Comparison of ENCODE assay signal across 28 cellular contexts in genomic region chr16:558298-559020, GRCh38. TPM values are rescaled to one million over a fixed set of nuclear protein-coding genes. Genes with fewer than 3 reads are reported as not detected.
DNase-seq lines count a peak whose midpoint lies in the region; ATAC-seq and TF ChIP-seq lines count a peak whose summit lies in the region.
"Had no signal": no experiment of that assay in that cellular context is flagged by ENCODE, and none has a peak within 500 bp of the region (broad histone marks: within the 10 kb centered on the region; RNA-seq: fewer than 3 reads in every experiment).

No MANE protein-coding gene starts in this region.

- peak overlapping the region; percentile 19 for H3K27ac Mint-ChIP-seq in activated CD4-positive, alpha-beta T cell treated with anti-CD3 and anti-CD28 coated beads, Interleukin-2, amount 10 ng/mL, durations not matched to agents 7 days and 5 days
- no peak overlapping the region for H3K27ac Mint-ChIP-seq in naive thymus-derived CD4-positive, alpha-beta T cell
- H3K27ac Mint-ChIP-seq: activated naive CD4-positive, alpha-beta T cell treated with anti-CD3 and anti-CD28 coated beads, Interleukin-2, amount 10 ng/mL, durations not matched to agents 7 days and 5 days; activated T-cell treated with anti-CD3 and anti-CD28 coated beads, Interleukin-2, amount 50 U/mL, for 72 hours; stimulated activated naive B cell treated with anti-CD40 and anti-IgM and Interleukin-4, amounts not matched to agents 10 μg/mL and 1 μg/mL and 100 μg/mL, for 72 hours had no signal

- no peaks in the 10 kb centered on the region for H3K36me3 ChIP-seq in osteoblast (ENCODE audit: insufficient read depth, low read length)
- peaks cover 0 to 7% (median 0%) of the 10 kb centered on the region in 3 experiments for H3K36me3 ChIP-seq in naive thymus-derived CD4-positive, alpha-beta T cell (ENCODE audit: control insufficient read depth in 2 of 3, insufficient read depth in 3 of 3, low read length in 3 of 3)
- H3K36me3 ChIP-seq: SJCRH30, uterus had no signal

- no peaks in the 10 kb centered on the region for H3K36me3 Mint-ChIP-seq in activated CD4-positive, alpha-beta T cell treated with anti-CD3 and anti-CD28 coated beads, Interleukin-2, amount 10 ng/mL, durations not matched to agents 7 days and 5 days (ENCODE audit: low read depth)
- no peaks in the 10 kb centered on the region for H3K36me3 Mint-ChIP-seq in naive thymus-derived CD4-positive, alpha-beta T cell

- H3K27me3 Mint-ChIP-seq in activated CD4-positive, alpha-beta T cell treated with anti-CD3 and anti-CD28 coated beads, Interleukin-2, amount 10 ng/mL, durations not matched to agents 7 days and 5 days, result peaks cover 13% of the 10 kb centered on the region
- H3K27me3 Mint-ChIP-seq in naive thymus-derived CD4-positive, alpha-beta T cell, result peaks cover 6 to 20% (median 9%) of the 10 kb centered on the region in 5 donors

- CTCF ChIA-PET in activated CD4-positive, alpha-beta T cell treated with anti-CD3 and anti-CD28 coated beads, Interleukin-2, amount 10 ng/mL, durations not matched to agents 7 days and 5 days (lab: Charles Lee), result interaction anchor here (1.4 kb wide), 1 partner anchor 8 kb away, joined by 3 read pairs; the partner anchor contains the start of gene NHLRC4
- CTCF ChIA-PET in naive thymus-derived CD4-positive, alpha-beta T cell (lab: Charles Lee), result no interaction called here

- peaks cover 6% of the 10 kb centered on the region for H3K4me1 ChIP-seq in osteoblast (ENCODE audit: insufficient read depth, low read length)
- H3K4me1 ChIP-seq in naive thymus-derived CD4-positive, alpha-beta T cell (ENCODE audit: control insufficient read depth in 2 of 2, insufficient read depth in 2 of 2, low read length in 2 of 2), result no peaks in the 10 kb centered on the region
- H3K4me1 ChIP-seq: Caco-2 had no signal

- no peak for DNase-seq in activated CD4-positive, alpha-beta T cell treated with anti-CD3 and anti-CD28 coated beads, Interleukin-2, amount 10 ng/mL, durations not matched to agents 7 days and 5 days
- DNase-seq in activated CD4-positive, alpha-beta T cell treated with anti-CD3 and anti-CD28 coated beads for 4 hours, result no peak
- peak; percentile 67 for DNase-seq in NB4 (ENCODE audit: low read depth)
- DNase-seq in left colon, result no peak
- peak; percentile 94 for DNase-seq in osteoblast (ENCODE audit: insufficient read length, low spot score, missing footprints)
- DNase-seq in NCI-H1092 treated with DMSO at 0.1 percent for 48 hours (lab: John Stamatoyannopoulos, UW), result no peak
- no peak for DNase-seq in naive thymus-derived CD4-positive, alpha-beta T cell
- DNase-seq: activated naive CD4-positive, alpha-beta T cell treated with anti-CD3 and anti-CD28 coated beads, Interleukin-2, amount 10 ng/mL, durations not matched to agents 7 days and 5 days; activated T-cell treated with anti-CD3 and anti-CD28 coated beads, Interleukin-2, amount 50 U/mL, for 72 hours; anterior cingulate cortex; BE2C; Caco-2; dermis blood vessel endothelial cell; KBM-7; mammary epithelial cell; NCI-H146; NCI-H510A treated with DMSO at 0.1 percent for 48 hours; NK-92 treated with Interleukin-12 subunit alpha and Interleukin-12 subunit beta, amount 100 ng/mL, for 24 hours; occipital lobe; SJCRH30; stimulated activated CD4-positive, alpha-beta T cell treated with anti-CD3 and anti-CD28 coated beads, Interleukin-4, amount 100 ng/mL, for 24 hours; stimulated activated naive B cell treated with anti-CD40 and anti-IgM and Interleukin-4, amounts not matched to agents 10 μg/mL and 1 μg/mL and 100 μg/mL, for 72 hours; uterus had no signal

- no peak overlapping the region for H2AFZ ChIP-seq in osteoblast (ENCODE audit: low read length)

- ATAC-seq in left colon (peak; percentile 54), GM21423 (IDR thresholded peaks at IDR 0.05; ENCODE audit: unreplicated experiment) (no peak)
- no peak for ATAC-seq in naive thymus-derived CD4-positive, alpha-beta T cell
- ATAC-seq: activated T-cell treated with anti-CD3 and anti-CD28 coated beads, Interleukin-2, amount 50 U/mL, for 72 hours had no signal

- no peaks in the 10 kb centered on the region for H3K79me2 ChIP-seq in osteoblast (ENCODE audit: insufficient read depth, low read length)

- peaks cover 3% of the 10 kb centered on the region for H4K20me1 ChIP-seq in osteoblast (ENCODE audit: insufficient read depth, low read length)

- H3K4me1 Mint-ChIP-seq in activated CD4-positive, alpha-beta T cell treated with anti-CD3 and anti-CD28 coated beads, Interleukin-2, amount 10 ng/mL, durations not matched to agents 7 days and 5 days, result no peaks in the 10 kb centered on the region
- peaks cover 0 to 7% (median 3%) of the 10 kb centered on the region in 7 donors for H3K4me1 Mint-ChIP-seq in naive thymus-derived CD4-positive, alpha-beta T cell
- H3K4me1 Mint-ChIP-seq: activated naive CD4-positive, alpha-beta T cell treated with anti-CD3 and anti-CD28 coated beads, Interleukin-2, amount 10 ng/mL, durations not matched to agents 7 days and 5 days had no signal

- intact Hi-C loops in left colon (cut with DNase I, micrococcal nuclease), result no loop called here
- intact Hi-C loops in naive thymus-derived CD4-positive, alpha-beta T cell (cut with micrococcal nuclease), result no loop called here

- no peak overlapping the region for H3K4me3 Mint-ChIP-seq in activated CD4-positive, alpha-beta T cell treated with anti-CD3 and anti-CD28 coated beads, Interleukin-2, amount 10 ng/mL, durations not matched to agents 7 days and 5 days
- H3K4me3 Mint-ChIP-seq in naive thymus-derived CD4-positive, alpha-beta T cell, result no peak overlapping the region
- H3K4me3 Mint-ChIP-seq: activated naive CD4-positive, alpha-beta T cell treated with anti-CD3 and anti-CD28 coated beads, Interleukin-2, amount 10 ng/mL, durations not matched to agents 7 days and 5 days; stimulated activated naive B cell treated with anti-CD40 and anti-IgM and Interleukin-4, amounts not matched to agents 10 μg/mL and 1 μg/mL and 100 μg/mL, for 72 hours had no signal

- TF ChIP-seq POLR2A in NB4 (IDR thresholded peaks at IDR 0.05; ENCODE audit: extremely low read depth, insufficient read length), result no peak

- no peak for TF ChIP-seq CTCF in NB4 (IDR thresholded peaks at IDR 0.05; ENCODE audit: low read depth, low read length)
- no peak for TF ChIP-seq CTCF in osteoblast (IDR thresholded peaks at IDR 0.05; ENCODE audit: extremely low read depth, low read depth, low read length)

- H3K4me3 ChIP-seq in NB4 (ENCODE audit: low read depth, low read length) (no peak overlapping the region), osteoblast (ENCODE audit: insufficient read depth, low read length) (no peak overlapping the region)
- H3K4me3 ChIP-seq in naive thymus-derived CD4-positive, alpha-beta T cell (ENCODE audit: low read length), result no peak overlapping the region
- H3K4me3 ChIP-seq: A549, SJCRH30, suprapubic skin, uterus had no signal

- no peak overlapping the region for H3K27ac ChIP-seq in osteoblast (ENCODE audit: low read depth, low read length)
- no peak overlapping the region for H3K27ac ChIP-seq in naive thymus-derived CD4-positive, alpha-beta T cell (ENCODE audit: low read depth, low read length)
- H3K27ac ChIP-seq: A549, SJCRH30, suprapubic skin, uterus had no signal

- H3K9me3 Mint-ChIP-seq in activated CD4-positive, alpha-beta T cell treated with anti-CD3 and anti-CD28 coated beads, Interleukin-2, amount 10 ng/mL, durations not matched to agents 7 days and 5 days, result no peaks in the 10 kb centered on the region
- peaks cover 0 to 3% (median 0%) of the 10 kb centered on the region in 11 donors for H3K9me3 Mint-ChIP-seq in naive thymus-derived CD4-positive, alpha-beta T cell
- H3K9me3 Mint-ChIP-seq: activated naive CD4-positive, alpha-beta T cell treated with anti-CD3 and anti-CD28 coated beads, Interleukin-2, amount 10 ng/mL, durations not matched to agents 7 days and 5 days; activated T-cell treated with anti-CD3 and anti-CD28 coated beads, Interleukin-2, amount 50 U/mL, for 72 hours; stimulated activated naive B cell treated with anti-CD40 and anti-IgM and Interleukin-4, amounts not matched to agents 10 μg/mL and 1 μg/mL and 100 μg/mL, for 72 hours had no signal

- peaks cover 36% of the 10 kb centered on the region for H3K27me3 ChIP-seq in osteoblast (ENCODE audit: insufficient read depth, low read length)
- no peaks in the 10 kb centered on the region for H3K27me3 ChIP-seq in naive thymus-derived CD4-positive, alpha-beta T cell (ENCODE audit: control insufficient read depth in 2 of 2, insufficient read depth in 2 of 2, low read length in 2 of 2)

- no peaks in the 10 kb centered on the region for H3K9me3 ChIP-seq in osteoblast (ENCODE audit: low read depth, low read length)
- H3K9me3 ChIP-seq in naive thymus-derived CD4-positive, alpha-beta T cell (ENCODE audit: control insufficient read depth in 2 of 3, low read length in 3 of 3), result no peaks in the 10 kb centered on the region
- H3K9me3 ChIP-seq: A549, BE2C, Caco-2, SJCRH30, suprapubic skin, uterus had no signal

- H3K4me2 ChIP-seq in osteoblast (ENCODE audit: insufficient read depth, low read length), result no peak overlapping the region
- H3K4me2 ChIP-seq: A549 had no signal

- POLR2A ChIA-PET in activated CD4-positive, alpha-beta T cell treated with anti-CD3 and anti-CD28 coated beads, Interleukin-2, amount 10 ng/mL, durations not matched to agents 7 days and 5 days (lab: Charles Lee), result no interaction called here
- POLR2A ChIA-PET in naive thymus-derived CD4-positive, alpha-beta T cell (lab: Charles Lee), result no interaction called here

RNA-seq across cellular contexts. Expression of gene PRR35, which starts 1.7 kb away (rescaled TPM):
- total RNA-seq in activated CD4-positive, alpha-beta T cell treated with anti-CD3 and anti-CD28 coated beads, Interleukin-2, amount 10 ng/mL, durations not matched to agents 7 days and 5 days, result not detected
- total RNA-seq in left colon (not detected), osteoblast (under 0.01 TPM in 1 of 2 replicates, not detected in the other)
- total RNA-seq in naive thymus-derived CD4-positive, alpha-beta T cell, result not detected
- not detected for polyA plus RNA-seq in naive thymus-derived CD4-positive, alpha-beta T cell
- total RNA-seq: Caco-2; dermis blood vessel endothelial cell; fibroblast of lung; mammary epithelial cell; occipital lobe; SJCRH30; suprapubic skin; T-helper 1 cell treated with Interleukin-12 subunit alpha and Interleukin-12 subunit beta and Interleukin-4 antibody, amounts not matched to agents 30 ng/mL and 1 ng/mL, for 36 hours; uterus had no signal
- polyA plus RNA-seq: fibroblast of lung, mammary epithelial cell had no signal

RNA-seq across cellular contexts. Expression of gene NHLRC4, which starts 8.3 kb away (rescaled TPM):
- 1 to 10 TPM; 1.9 to 2.7 TPM for total RNA-seq in activated CD4-positive, alpha-beta T cell treated with anti-CD3 and anti-CD28 coated beads, Interleukin-2, amount 10 ng/mL, durations not matched to agents 7 days and 5 days
- total RNA-seq in left colon (under 1 TPM in 1 of 2 donors, not detected in 1; 0.36 TPM), osteoblast (1.2 and 2.2 TPM in 2 replicates)
- total RNA-seq in naive thymus-derived CD4-positive, alpha-beta T cell, result 1 to 10 TPM; 1.6 to 5.8 (median 3.2) TPM
- polyA plus RNA-seq in naive thymus-derived CD4-positive, alpha-beta T cell, result 1 to 10 TPM; 4.6 to 5.1 TPM
- total RNA-seq: Caco-2 had no signal

RNA-seq across cellular contexts. Expression of gene PIGQ, which starts 11.3 kb away (rescaled TPM):
- 10 to 100 TPM; 44.5 to 46.1 TPM for total RNA-seq in activated CD4-positive, alpha-beta T cell treated with anti-CD3 and anti-CD28 coated beads, Interleukin-2, amount 10 ng/mL, durations not matched to agents 7 days and 5 days
- total RNA-seq in left colon (10 to 100 TPM; 37.6 to 39.5 TPM), osteoblast (25.6 and 29.0 TPM in 2 replicates)
- 10 to 100 TPM; 27.1 to 63.0 (median 45.1) TPM for total RNA-seq in naive thymus-derived CD4-positive, alpha-beta T cell
- 10 to 100 TPM; 12.3 to 16.2 TPM for polyA plus RNA-seq in naive thymus-derived CD4-positive, alpha-beta T cell

RNA-seq across cellular contexts. Expression of gene CAPN15, which starts 30.9 kb away (rescaled TPM):
- total RNA-seq in activated CD4-positive, alpha-beta T cell treated with anti-CD3 and anti-CD28 coated beads, Interleukin-2, amount 10 ng/mL, durations not matched to agents 7 days and 5 days, result 10 to 100 TPM; 59.1 to 72.1 TPM
- total RNA-seq in left colon, result 100 to 1,000 TPM in 1 of 2 donors, 10 to 100 TPM in 1; 98.8 to 102 TPM
- 25.3 and 27.1 TPM in 2 replicates for total RNA-seq in osteoblast
- 10 to 100 TPM; 51.0 to 89.8 (median 55.6) TPM for total RNA-seq in naive thymus-derived CD4-positive, alpha-beta T cell
- polyA plus RNA-seq in naive thymus-derived CD4-positive, alpha-beta T cell, result 1 to 10 TPM; 3.2 to 7.5 TPM

RNA-seq across cellular contexts. Expression of gene RAB40C, which starts 31.4 kb away (rescaled TPM):
- 10 to 100 TPM; 13.3 to 17.6 TPM for total RNA-seq in activated CD4-positive, alpha-beta T cell treated with anti-CD3 and anti-CD28 coated beads, Interleukin-2, amount 10 ng/mL, durations not matched to agents 7 days and 5 days
- 10 to 100 TPM; 38.2 to 43.4 TPM for total RNA-seq in left colon
- total RNA-seq in osteoblast, result 11.2 and 13.3 TPM in 2 replicates
- 10 to 100 TPM; 15.8 to 23.2 (median 17.8) TPM for total RNA-seq in naive thymus-derived CD4-positive, alpha-beta T cell
- 10 to 100 TPM in 1 of 2 donors, 1 to 10 TPM in 1; 7.9 to 17.5 TPM for polyA plus RNA-seq in naive thymus-derived CD4-positive, alpha-beta T cell

Comparison
In these comparisons a context has a peak if more than half of its experiments do, and no peak if none do; other contexts are left out.
1. DNase-seq: peak in NB4 (single experiment) and osteoblast (single experiment); none in activated CD4-positive, alpha-beta T cell treated with anti-CD3 and anti-CD28 coated beads, Interleukin-2, amount 10 ng/mL, durations not matched to agents 7 days and 5 days (single experiment), activated CD4-positive, alpha-beta T cell treated with anti-CD3 and anti-CD28 coated beads for 4 hours (0 of 2), left colon (0 of 2), NCI-H1092 treated with DMSO at 0.1 percent for 48 hours (single experiment) and naive thymus-derived CD4-positive, alpha-beta T cell (0 of 9).